28 cellular contexts compared by ENCODE assay signal in genomic region chr10:7710446-7710845, GRCh38. TPM values are rescaled to one million over a fixed set of nuclear protein-coding genes. Genes with fewer than 3 reads are reported as not detected.
"Had no signal": no experiment of that assay in that cellular context is flagged by ENCODE, and none has a peak within 500 bp of the region (broad histone marks: within the 10 kb centered on the region; RNA-seq: fewer than 3 reads in every experiment).

No MANE protein-coding gene starts in this region.

- DNase-seq: stimulated activated CD4-positive, alpha-beta T cell treated with anti-CD3 and anti-CD28 coated beads, Interleukin-2, amount 100 ng/mL, for 48 hours; stimulated activated CD4-positive, alpha-beta T cell treated with anti-CD3 and anti-CD28 coated beads, Interleukin-4, amount 100 ng/mL, for 1 hour; stimulated activated CD4-positive, alpha-beta T cell treated with anti-CD3 and anti-CD28 coated beads, Interleukin-4, amount 100 ng/mL, for 24 hours; stimulated activated CD4-positive, alpha-beta T cell treated with anti-CD3 and anti-CD28 coated beads, Interleukin-4, amount 100 ng/mL, for 4 hours; stimulated activated CD8-positive, alpha-beta memory T cell treated with anti-CD3 and anti-CD28 coated beads, Interleukin-4, amount 100 ng/mL, for 48 hours; stimulated activated naive B cell treated with anti-CD40 and anti-IgM and Interleukin-4, amounts not matched to agents 10 μg/mL and 1 μg/mL and 100 μg/mL, for 72 hours; stimulated activated naive CD4-positive, alpha-beta T cell; stimulated activated naive CD4-positive, alpha-beta T cell treated with Interleukin-2 at 50 U/mL for 16 hours; stimulated activated naive CD8-positive, alpha-beta T cell treated with anti-CD3 and anti-CD28 coated beads, Interleukin-15, amount 100 ng/mL, for 72 hours; stimulated activated naive CD8-positive, alpha-beta T cell treated with anti-CD3 and anti-CD28 coated beads, Interleukin-15, Interleukin-2, amounts not matched to agents 100 U/mL and 50 U/mL, for 24 hours; stomach; substantia nigra; testis; thyroid gland; transverse colon; trophoblast cell; upper lobe of left lung; upper lobe of right lung; uterus had no signal

- H3K27me3 ChIP-seq: testis, thyroid gland, upper lobe of left lung, upper lobe of right lung, uterus, vagina had no signal

- H3K4me1 ChIP-seq: stomach, suprapubic skin, testis, thyroid gland, tibial nerve, transverse colon, upper lobe of left lung, upper lobe of right lung, uterus, vagina had no signal

- H3K27ac ChIP-seq: stomach, suprapubic skin, testis, thoracic aorta, thyroid gland, tibial nerve, transverse colon, upper lobe of left lung, upper lobe of right lung, uterus, vagina had no signal

- H3K4me3 ChIP-seq: stomach, suprapubic skin, testis, thoracic aorta, thyroid gland, tibial nerve, transverse colon, upper lobe of left lung, upper lobe of right lung, uterus, vagina had no signal

- H3K36me3 ChIP-seq: stomach, suprapubic skin, thoracic aorta, thyroid gland, tibial nerve, transverse colon, upper lobe of left lung, upper lobe of right lung, uterus, vagina had no signal

- FAIRE-seq: urothelium cell line had no signal

- ATAC-seq: stimulated activated effector memory CD8-positive, alpha-beta T cell treated with anti-CD3 and anti-CD28 coated beads, Interleukin-12 subunit alpha, Interleukin-12 subunit beta, amount 100 ng/mL, for 72 hours; stimulated activated memory B cell treated with anti-CD40 and anti-IgM and Interleukin-4, amounts not matched to agents 10 μg/mL and 1 μg/mL and 100 μg/mL, for 72 hours; stimulated activated naive B cell treated with anti-CD40 and anti-IgM and Interleukin-4, amounts not matched to agents 10 μg/mL and 1 μg/mL and 100 μg/mL, for 72 hours; stimulated activated naive CD8-positive, alpha-beta T cell treated with anti-CD3 and anti-CD28 coated beads, Interleukin-15, amount 100 ng/mL, for 72 hours; stimulated activated naive CD8-positive, alpha-beta T cell treated with anti-CD3 and anti-CD28 coated beads, Interleukin-15, Interleukin-2, amounts not matched to agents 100 U/mL and 50 U/mL, for 24 hours; upper lobe of right lung had no signal

- H3K9me3 ChIP-seq: stomach, suprapubic skin, testis, thoracic aorta, thyroid gland, tibial nerve, transverse colon, upper lobe of left lung, upper lobe of right lung, uterus, vagina had no signal

RNA-seq across cellular contexts. Expression of gene ITIH2, which starts 7.3 kb away (rescaled TPM):
- total RNA-seq: subcutaneous adipose tissue, thoracic aorta, thyroid gland, tibial nerve, transverse colon, ureter, vagina had no signal
